ENCODE assay signal across 30 cellular contexts in genomic region chr4:125004676-125005075, GRCh38.
"Had no signal": no experiment of that assay in that cellular context is flagged by ENCODE, and none has a peak within 500 bp of the region (broad histone marks: within the 10 kb centered on the region; RNA-seq: fewer than 3 reads in every experiment).

No MANE protein-coding gene starts in this region.

- H3K36me3 Mint-ChIP-seq: activated CD4-positive, alpha-beta memory T cell treated with anti-CD3 and anti-CD28 coated beads for 36 hours; activated CD8-positive, alpha-beta memory T cell treated with anti-CD3 and anti-CD28 coated beads, Interleukin-2, amount 10 ng/mL, durations not matched to agents 7 days and 5 days; activated naive CD8-positive, alpha-beta T cell had no signal

- H3K27ac ChIP-seq: brain microvascular endothelial cell, coronary artery, dorsolateral prefrontal cortex, esophagus muscularis mucosa, foreskin keratinocyte, gastroesophageal sphincter had no signal

- H3K27ac Mint-ChIP-seq: activated CD4-positive, alpha-beta memory T cell treated with anti-CD3 and anti-CD28 coated beads for 36 hours; activated CD4-positive, alpha-beta T cell treated with anti-CD3 and anti-CD28 coated beads for 36 hours; activated CD4-positive, alpha-beta T cell treated with anti-CD3 and anti-CD28 coated beads, Interleukin-2, amount 10 ng/mL, durations not matched to agents 24 days and 14 days; activated CD8-positive, alpha-beta memory T cell treated with anti-CD3 and anti-CD28 coated beads, Interleukin-2, amount 10 ng/mL, durations not matched to agents 7 days and 5 days; activated CD8-positive, alpha-beta T cell treated with anti-CD3 and anti-CD28 coated beads, Interleukin-2, amount 10 ng/mL, durations not matched to agents 7 days and 5 days; activated naive CD8-positive, alpha-beta T cell; activated T-helper 17 cell treated with anti-CD3 and anti-CD28 coated beads, Interleukin-2, amount 50 U/mL, for 72 hours; dendritic cell treated with granulocyte-macrophage colony-stimulating factor and Interleukin-4, amounts not matched to agents 40 ng/mL and 50 ng/mL, for 4 days; endodermal cell had no signal

- H3K4me3 ChIP-seq: coronary artery, dorsolateral prefrontal cortex, esophagus muscularis mucosa, gastroesophageal sphincter had no signal

- H3K36me3 ChIP-seq: brain microvascular endothelial cell, esophagus muscularis mucosa, gastroesophageal sphincter had no signal

- DNase-seq: activated CD4-positive, alpha-beta memory T cell treated with anti-CD3 and anti-CD28 coated beads for 36 hours; activated CD4-positive, alpha-beta T cell treated with anti-CD3 and anti-CD28 coated beads for 36 hours; activated CD4-positive, alpha-beta T cell treated with anti-CD3 and anti-CD28 coated beads, Interleukin-2, amount 10 ng/mL, durations not matched to agents 24 days and 14 days; activated CD4-positive, CD25-positive, alpha-beta regulatory T cell; activated CD4-positive, CD25-positive, alpha-beta regulatory T cell treated with anti-CD3 and anti-CD28 coated beads, Interleukin-2, amount 50 U/mL, for 72 hours; activated CD8-positive, alpha-beta memory T cell treated with anti-CD3 and anti-CD28 coated beads, Interleukin-2, amount 10 ng/mL, durations not matched to agents 7 days and 5 days; activated CD8-positive, alpha-beta memory T cell treated with anti-CD3 and anti-CD28 coated beads, Interleukin-2, amount 50 U/mL, for 4 hours; activated CD8-positive, alpha-beta T cell treated with anti-CD3 and anti-CD28 coated beads, Interleukin-2, amount 10 ng/mL, durations not matched to agents 7 days and 5 days; activated effector memory CD4-positive, alpha-beta T cell treated with Interleukin-2 at 50 U/mL for 16 hours; activated gamma-delta T cell treated with Interleukin-2 at 50 U/mL for 16 hours; activated naive CD4-positive, alpha-beta T cell treated with anti-CD3 and anti-CD28 coated beads, Interleukin-2, amount 50 U/mL, for 16 hours; activated naive CD4-positive, alpha-beta T cell treated with Interleukin-2 at 50 U/mL for 16 hours; activated T-cell treated with anti-CD3 and anti-CD28 coated beads, Interleukin-2, amount 50 U/mL, for 1 hour; activated T-cell treated with anti-CD3 and anti-CD28 coated beads, Interleukin-2, amount 50 U/mL, for 48 hours; amniotic stem cell; anterior cingulate cortex; brain microvascular endothelial cell; dorsolateral prefrontal cortex; effector memory CD4-positive, alpha-beta T cell; endodermal cell; erythroblast; foreskin keratinocyte; T-helper 2 cell had no signal

- H3K9me3 ChIP-seq: esophagus muscularis mucosa had no signal

- H3K4me3 Mint-ChIP-seq: activated CD4-positive, alpha-beta memory T cell treated with anti-CD3 and anti-CD28 coated beads for 36 hours; activated CD4-positive, alpha-beta T cell treated with anti-CD3 and anti-CD28 coated beads for 36 hours; activated CD4-positive, alpha-beta T cell treated with anti-CD3 and anti-CD28 coated beads, Interleukin-2, amount 10 ng/mL, durations not matched to agents 24 days and 14 days; activated CD8-positive, alpha-beta memory T cell treated with anti-CD3 and anti-CD28 coated beads, Interleukin-2, amount 10 ng/mL, durations not matched to agents 7 days and 5 days; activated CD8-positive, alpha-beta T cell treated with anti-CD3 and anti-CD28 coated beads, Interleukin-2, amount 10 ng/mL, durations not matched to agents 7 days and 5 days; activated naive CD8-positive, alpha-beta T cell; activated T-helper 17 cell treated with anti-CD3 and anti-CD28 coated beads, Interleukin-2, amount 50 U/mL, for 72 hours; central memory CD8-positive, alpha-beta T cell; dendritic cell treated with granulocyte-macrophage colony-stimulating factor and Interleukin-4, amounts not matched to agents 40 ng/mL and 50 ng/mL, for 4 days; endodermal cell had no signal

- H3K27me3 ChIP-seq: brain microvascular endothelial cell, esophagus muscularis mucosa, foreskin keratinocyte, gastroesophageal sphincter had no signal

- H3K4me1 Mint-ChIP-seq: activated CD4-positive, alpha-beta T cell treated with anti-CD3 and anti-CD28 coated beads for 36 hours; activated CD4-positive, alpha-beta T cell treated with anti-CD3 and anti-CD28 coated beads, Interleukin-2, amount 10 ng/mL, durations not matched to agents 24 days and 14 days; activated CD8-positive, alpha-beta memory T cell treated with anti-CD3 and anti-CD28 coated beads, Interleukin-2, amount 10 ng/mL, durations not matched to agents 7 days and 5 days; activated T-helper 17 cell treated with anti-CD3 and anti-CD28 coated beads, Interleukin-2, amount 50 U/mL, for 72 hours; central memory CD8-positive, alpha-beta T cell; endodermal cell had no signal

- ATAC-seq: activated CD4-positive, alpha-beta T cell treated with anti-CD3 and anti-CD28 coated beads for 36 hours; activated CD8-positive, alpha-beta memory T cell treated with anti-CD3 and anti-CD28 coated beads, Interleukin-2, amount 10 ng/mL, durations not matched to agents 7 days and 5 days; activated CD8-positive, alpha-beta T cell treated with anti-CD3 and anti-CD28 coated beads, Interleukin-2, amount 10 ng/mL, durations not matched to agents 7 days and 5 days; activated T-helper 17 cell treated with anti-CD3 and anti-CD28 coated beads, Interleukin-2, amount 50 U/mL, for 72 hours; foreskin keratinocyte; gastroesophageal sphincter had no signal

- H3K4me1 ChIP-seq: esophagus muscularis mucosa, foreskin keratinocyte, gastroesophageal sphincter had no signal

- H3K9me3 Mint-ChIP-seq: activated CD4-positive, alpha-beta T cell treated with anti-CD3 and anti-CD28 coated beads, Interleukin-2, amount 10 ng/mL, durations not matched to agents 24 days and 14 days had no signal

- H3K27me3 Mint-ChIP-seq: activated CD4-positive, alpha-beta memory T cell treated with anti-CD3 and anti-CD28 coated beads for 36 hours; activated CD4-positive, alpha-beta T cell treated with anti-CD3 and anti-CD28 coated beads for 36 hours; activated CD4-positive, alpha-beta T cell treated with anti-CD3 and anti-CD28 coated beads, Interleukin-2, amount 10 ng/mL, durations not matched to agents 24 days and 14 days; activated CD8-positive, alpha-beta memory T cell treated with anti-CD3 and anti-CD28 coated beads, Interleukin-2, amount 10 ng/mL, durations not matched to agents 7 days and 5 days; activated naive CD8-positive, alpha-beta T cell; activated T-helper 17 cell treated with anti-CD3 and anti-CD28 coated beads, Interleukin-2, amount 50 U/mL, for 72 hours; central memory CD8-positive, alpha-beta T cell; dendritic cell treated with granulocyte-macrophage colony-stimulating factor and Interleukin-4, amounts not matched to agents 40 ng/mL and 50 ng/mL, for 4 days had no signal
